9 cellular contexts compared by ENCODE assay signal in genomic region chr7:151233111-151233701, GRCh38. TPM values are rescaled to one million over a fixed set of nuclear protein-coding genes. Genes with fewer than 3 reads are reported as not detected.
DNase-seq lines count a peak whose midpoint lies in the region; ATAC-seq and TF ChIP-seq lines count a peak whose summit lies in the region.
"Had no signal": no experiment of that assay in that cellular context is flagged by ENCODE, and none has a peak within 500 bp of the region (broad histone marks: within the 10 kb centered on the region; RNA-seq: fewer than 3 reads in every experiment).

No MANE protein-coding gene starts in this region.

- H3K4ac ChIP-seq in mesenchymal stem cell (ENCODE audit: low read depth in 1 of 2, low read length in 2 of 2), result peak overlapping the region in 1 of 2 experiments; percentile 95

- peak overlapping the region in 1 of 2 experiments; percentile 85 for H3K14ac ChIP-seq in mesenchymal stem cell (ENCODE audit: low read length in 2 of 2)

- H3K9me2 ChIP-seq in MM.1S (replicated peaks; ENCODE audit: insufficient read depth, low read length), result no peaks in the 10 kb centered on the region

- H2BK12ac ChIP-seq in mesenchymal stem cell (ENCODE audit: low read length in 2 of 2), result no peak overlapping the region

- no peaks in the 10 kb centered on the region for H3K36me3 Mint-ChIP-seq in CD4-positive, CD25-positive, alpha-beta regulatory T cell
- peaks cover 54% of the 10 kb centered on the region for H3K36me3 Mint-ChIP-seq in dendritic cell treated with granulocyte-macrophage colony-stimulating factor and Interleukin-4, amounts not matched to agents 40 ng/mL and 50 ng/mL, for 4 days (ENCODE audit: low read depth)

- no peaks in the 10 kb centered on the region for H3K9me3 Mint-ChIP-seq in CD4-positive, CD25-positive, alpha-beta regulatory T cell
- H3K9me3 Mint-ChIP-seq in dendritic cell treated with granulocyte-macrophage colony-stimulating factor and Interleukin-4, amounts not matched to agents 40 ng/mL and 50 ng/mL, for 4 days, result no peaks in the 10 kb centered on the region

- no peaks in the 10 kb centered on the region for H3K9me3 ChIP-seq in CD4-positive, CD25-positive, alpha-beta regulatory T cell (ENCODE audit: control insufficient read depth in 2 of 2, low read length in 2 of 2)
- H3K9me3 ChIP-seq in MM.1S (replicated peaks; ENCODE audit: insufficient read depth, low read length) (no peaks in the 10 kb centered on the region), mesenchymal stem cell (ENCODE audit: control insufficient read depth, low read length) (no peaks in the 10 kb centered on the region)

- DNase-seq in CD4-positive, CD25-positive, alpha-beta regulatory T cell, result peak; percentile 36 to 70 (median 43)
- peak; percentile 58 for DNase-seq in MM.1S
- peak; percentile 74 to 80 for DNase-seq in activated CD4-positive, alpha-beta T cell treated with anti-CD3 and anti-CD28 coated beads for 4 hours
- peak; percentile 83 for DNase-seq in mesenchymal stem cell
- DNase-seq in stimulated activated CD8-positive, alpha-beta memory T cell treated with anti-CD3 and anti-CD28 coated beads, Interleukin-15, amount 100 ng/mL, for 48 hours (ENCODE audit: low read depth in 2 of 2), result peak; percentile 68 to 79
- DNase-seq in cerebellum (ENCODE audit: low spot score), result no peak

- peak overlapping the region; percentile 99 to 100 (median 99) for H3K4me3 Mint-ChIP-seq in CD4-positive, CD25-positive, alpha-beta regulatory T cell
- H3K4me3 Mint-ChIP-seq in dendritic cell treated with granulocyte-macrophage colony-stimulating factor and Interleukin-4, amounts not matched to agents 40 ng/mL and 50 ng/mL, for 4 days, result peak overlapping the region; percentile 98

- H2BK120ac ChIP-seq in mesenchymal stem cell (ENCODE audit: low read depth, low read length), result peak overlapping the region; percentile 64

- H2AK5ac ChIP-seq in mesenchymal stem cell (ENCODE audit: low read length, severe bottlenecking), result no peak overlapping the region

- H3K27me3 ChIP-seq in CD4-positive, CD25-positive, alpha-beta regulatory T cell (ENCODE audit: control insufficient read depth, insufficient read depth, low read length), result no peaks in the 10 kb centered on the region
- H3K27me3 ChIP-seq in MM.1S (replicated peaks; ENCODE audit: insufficient read depth, low read length), result no peaks in the 10 kb centered on the region
- no peaks in the 10 kb centered on the region for H3K27me3 ChIP-seq in mesenchymal stem cell (ENCODE audit: control insufficient read depth in 1 of 2, insufficient read depth in 1 of 2, low read length in 2 of 2)

- no peak overlapping the region for H4K91ac ChIP-seq in mesenchymal stem cell (ENCODE audit: low read length)

- peak overlapping the region; percentile 79 for H3K27ac ChIP-seq in CD4-positive, CD25-positive, alpha-beta regulatory T cell (ENCODE audit: insufficient read depth, low read length, poor library complexity, severe bottlenecking)
- H3K27ac ChIP-seq in MM.1S (ENCODE audit: low read length), result peak overlapping the region; percentile 40; the same call in 1 of the 2 replicates
- H3K27ac ChIP-seq in mesenchymal stem cell (ENCODE audit: low read length, poor library complexity, severe bottlenecking), result peak overlapping the region; percentile 82

- peaks cover 5 to 40% (median 18%) of the 10 kb centered on the region in 4 donors for H3K4me1 Mint-ChIP-seq in CD4-positive, CD25-positive, alpha-beta regulatory T cell
- H3K4me1 Mint-ChIP-seq in dendritic cell treated with granulocyte-macrophage colony-stimulating factor and Interleukin-4, amounts not matched to agents 40 ng/mL and 50 ng/mL, for 4 days (ENCODE audit: low read depth), result peaks cover 34% of the 10 kb centered on the region

- H3K4me2 ChIP-seq in MM.1S (ENCODE audit: low read depth, low read length) (peak overlapping the region; percentile 81), mesenchymal stem cell (ENCODE audit: low read length, poor library complexity, severe bottlenecking) (peak overlapping the region; percentile 86)

- no peaks in the 10 kb centered on the region for H3F3A ChIP-seq in MM.1S (ENCODE audit: insufficient read depth, low read length)

- peaks cover 39% of the 10 kb centered on the region for H3K79me2 ChIP-seq in MM.1S (ENCODE audit: low read length)

- no peaks in the 10 kb centered on the region for H4K20me1 ChIP-seq in MM.1S (ENCODE audit: insufficient read depth, low read length)

- H4K8ac ChIP-seq in mesenchymal stem cell (ENCODE audit: low read length), result no peak overlapping the region

- H3K4me1 ChIP-seq in CD4-positive, CD25-positive, alpha-beta regulatory T cell (ENCODE audit: control insufficient read depth, insufficient read depth, low read length, poor library complexity, severe bottlenecking), result peaks cover 21% of the 10 kb centered on the region
- H3K4me1 ChIP-seq in MM.1S (ENCODE audit: low read length) (peaks cover 17% of the 10 kb centered on the region), mesenchymal stem cell (ENCODE audit: control insufficient read depth, insufficient read depth, low read depth, low read length) (peaks cover 25% of the 10 kb centered on the region)

- H2BK15ac ChIP-seq in mesenchymal stem cell (ENCODE audit: low read depth, poor library complexity, severe bottlenecking), result no peak overlapping the region

- peaks cover 22% of the 10 kb centered on the region for H3K36me3 ChIP-seq in CD4-positive, CD25-positive, alpha-beta regulatory T cell (ENCODE audit: control insufficient read depth, insufficient read depth, low read length)
- H3K36me3 ChIP-seq in MM.1S (replicated peaks; ENCODE audit: insufficient read depth, low read length) (peaks cover 8% of the 10 kb centered on the region; the same call in 1 of the 2 replicates), mesenchymal stem cell (ENCODE audit: control insufficient read depth in 1 of 2, insufficient read depth in 2 of 2, low read depth in 1 of 2, low read length in 2 of 2) (peaks cover 39 to 41% of the 10 kb centered on the region in 2 experiments)

- no peaks in the 10 kb centered on the region for H3K27me3 Mint-ChIP-seq in CD4-positive, CD25-positive, alpha-beta regulatory T cell
- H3K27me3 Mint-ChIP-seq in dendritic cell treated with granulocyte-macrophage colony-stimulating factor and Interleukin-4, amounts not matched to agents 40 ng/mL and 50 ng/mL, for 4 days, result peaks cover 1% of the 10 kb centered on the region

- peak overlapping the region; percentile 87 for H3K4me3 ChIP-seq in CD4-positive, CD25-positive, alpha-beta regulatory T cell (ENCODE audit: low read depth, low read length)
- H3K4me3 ChIP-seq in MM.1S (ENCODE audit: low read length), result peak overlapping the region; percentile 94
- peak overlapping the region; percentile 96 to 97 for H3K4me3 ChIP-seq in mesenchymal stem cell (ENCODE audit: insufficient read depth in 1 of 2, low read depth in 1 of 2, low read length in 2 of 2)

- peak overlapping the region; percentile 50 to 92 for H3K18ac ChIP-seq in mesenchymal stem cell (ENCODE audit: low read depth in 1 of 2, low read length in 2 of 2)

- H2AFZ ChIP-seq in MM.1S (ENCODE audit: low read length), result peak overlapping the region; percentile 98
- H2AFZ ChIP-seq in mesenchymal stem cell (ENCODE audit: low read depth, low read length), result no peak overlapping the region

- no peak for TF ChIP-seq CTCF in MM.1S (IDR thresholded peaks at IDR 0.05; ENCODE audit: low read length)

- peak; percentile 69 to 71 for ATAC-seq in CD4-positive, CD25-positive, alpha-beta regulatory T cell (ENCODE audit: low read depth in 2 of 2)
- peak; percentile 20 for ATAC-seq in GM21423 (IDR thresholded peaks at IDR 0.05; ENCODE audit: unreplicated experiment)

- 14% methylated on average over 17 of the region's 21 CpGs for WGBS in mesenchymal stem cell

- H2BK5ac ChIP-seq in mesenchymal stem cell (ENCODE audit: low read depth, low read length, poor library complexity, severe bottlenecking), result no peak overlapping the region

- intact Hi-C loops in dendritic cell treated with granulocyte-macrophage colony-stimulating factor and Interleukin-4, amounts not matched to agents 40 ng/mL and 50 ng/mL, for 4 days (cut with micrococcal nuclease), result no loop called here

- peaks cover 2% of the 10 kb centered on the region for H3K79me1 ChIP-seq in mesenchymal stem cell (replicated peaks; ENCODE audit: low read length, poor library complexity, severe bottlenecking)

- H3K9ac ChIP-seq in MM.1S (ENCODE audit: low read length) (peak overlapping the region; percentile 87), mesenchymal stem cell (ENCODE audit: low read length) (peak overlapping the region; percentile 97)

- peak overlapping the region; percentile 92 to 96 (median 96) for H3K27ac Mint-ChIP-seq in CD4-positive, CD25-positive, alpha-beta regulatory T cell
- H3K27ac Mint-ChIP-seq in dendritic cell treated with granulocyte-macrophage colony-stimulating factor and Interleukin-4, amounts not matched to agents 40 ng/mL and 50 ng/mL, for 4 days, result peak overlapping the region; percentile 96

- peak overlapping the region in 1 of 2 experiments; percentile 70 for H3K23ac ChIP-seq in mesenchymal stem cell (ENCODE audit: low read length in 2 of 2)

RNA-seq across cellular contexts. Expression of gene CHPF2, which starts 0.9 kb away (rescaled TPM):
- 38.8 TPM for total RNA-seq in CD4-positive, CD25-positive, alpha-beta regulatory T cell
- polyA plus RNA-seq in CD4-positive, CD25-positive, alpha-beta regulatory T cell, result 10 to 100 TPM; 18.8 to 24.8 (median 23.0) TPM
- 73.1 TPM for polyA plus RNA-seq in mesenchymal stem cell (2013, experiment 1 of 2)
- 72.6 TPM for polyA plus RNA-seq in mesenchymal stem cell (2013, experiment 2 of 2)
- 14.2 TPM for total RNA-seq in cerebellum

RNA-seq across cellular contexts. Expression of gene ABCF2, which starts 6.2 kb away (rescaled TPM):
- total RNA-seq in CD4-positive, CD25-positive, alpha-beta regulatory T cell, result 16.3 TPM
- polyA plus RNA-seq in CD4-positive, CD25-positive, alpha-beta regulatory T cell, result 10 to 100 TPM; 25.9 to 31.4 (median 29.7) TPM
- 26.1 TPM for polyA plus RNA-seq in mesenchymal stem cell (2013, experiment 1 of 2)
- polyA plus RNA-seq in mesenchymal stem cell (2013, experiment 2 of 2), result 25.0 TPM
- 18.9 TPM for total RNA-seq in cerebellum

RNA-seq across cellular contexts. Expression of gene SMARCD3, which starts 15.3 kb away (rescaled TPM):
- 4.7 TPM for total RNA-seq in CD4-positive, CD25-positive, alpha-beta regulatory T cell
- polyA plus RNA-seq in CD4-positive, CD25-positive, alpha-beta regulatory T cell, result 1 to 10 TPM; 1.5 to 4.4 (median 2.1) TPM
- polyA plus RNA-seq in mesenchymal stem cell (2013, experiment 1 of 2), result 81.8 TPM
- 74.6 TPM for polyA plus RNA-seq in mesenchymal stem cell (2013, experiment 2 of 2)
- 76.5 TPM for total RNA-seq in cerebellum

RNA-seq across cellular contexts. Expression of gene H2BK1, which starts 22.9 kb away (rescaled TPM):
- total RNA-seq in CD4-positive, CD25-positive, alpha-beta regulatory T cell, result 3.8 TPM
- polyA plus RNA-seq in CD4-positive, CD25-positive, alpha-beta regulatory T cell, result not detected
- not detected for polyA plus RNA-seq in mesenchymal stem cell (2013, experiment 1 of 2)
- not detected for polyA plus RNA-seq in mesenchymal stem cell (2013, experiment 2 of 2)
- not detected for total RNA-seq in cerebellum
- polyA plus RNA-seq: adipose tissue had no signal

RNA-seq across cellular contexts. Expression of gene ASB10, which starts 46.2 kb away (rescaled TPM):
- not detected for total RNA-seq in CD4-positive, CD25-positive, alpha-beta regulatory T cell
- not detected for polyA plus RNA-seq in CD4-positive, CD25-positive, alpha-beta regulatory T cell
- polyA plus RNA-seq in mesenchymal stem cell (2013, experiment 1 of 2), result not detected
- polyA plus RNA-seq in mesenchymal stem cell (2013, experiment 2 of 2), result not detected
- total RNA-seq in cerebellum, result not detected
- polyA plus RNA-seq: adipose tissue had no signal

Comparison
In these comparisons a context has a peak if more than half of its experiments do, and no peak if none do; other contexts are left out.
1. RNA of gene SMARCD3, which starts 15.3 kb away (total RNA-seq): 76.5 TPM in cerebellum (single experiment); 4.7 TPM in CD4-positive, CD25-positive, alpha-beta regulatory T cell (single experiment); every median in the first group is over 10 times any median in the second.
2. Peak in every context shown above with its lines, with median percentiles within 50 percentile points of each other: H3K27ac ChIP-seq and H3K4me3 ChIP-seq.